29 cellular contexts compared by ENCODE assay signal in genomic region chr2:204590063-204590462, GRCh38.
"Had no signal": no experiment of that assay in that cellular context is flagged by ENCODE, and none has a peak within 500 bp of the region (broad histone marks: within the 10 kb centered on the region; RNA-seq: fewer than 3 reads in every experiment).

No MANE protein-coding gene starts in this region.

- H3K9me3 ChIP-seq: testis, thoracic aorta, thyroid gland, transverse colon, upper lobe of right lung, uterus, vagina had no signal

- H3K4me3 Mint-ChIP-seq: stimulated activated effector memory CD8-positive, alpha-beta T cell treated with anti-CD3 and anti-CD28 coated beads, Interleukin-12 subunit alpha, Interleukin-12 subunit beta, amount 100 ng/mL, for 72 hours; stimulated activated memory B cell treated with anti-CD40 and anti-IgM and Interleukin-4, amounts not matched to agents 10 μg/mL and 1 μg/mL and 100 μg/mL, for 72 hours; stimulated activated naive B cell treated with anti-CD40 and anti-IgM and Interleukin-4, amounts not matched to agents 10 μg/mL and 1 μg/mL and 100 μg/mL, for 72 hours; stimulated activated naive CD8-positive, alpha-beta T cell treated with anti-CD3 and anti-CD28 coated beads, Interleukin-15, amount 100 ng/mL, for 72 hours; stimulated activated naive CD8-positive, alpha-beta T cell treated with anti-CD3 and anti-CD28 coated beads, Interleukin-15, Interleukin-2, amounts not matched to agents 100 ng/mL and 50 ng/mL, for 24 hours; type B pancreatic cell had no signal

- H3K4me1 ChIP-seq: stomach, suprapubic skin, testis, thyroid gland, tibial artery, transverse colon, upper lobe of left lung, upper lobe of right lung, uterus, vagina had no signal

- H3K27ac Mint-ChIP-seq: stimulated activated effector memory CD8-positive, alpha-beta T cell treated with anti-CD3 and anti-CD28 coated beads, Interleukin-12 subunit alpha, Interleukin-12 subunit beta, amount 100 ng/mL, for 72 hours; stimulated activated memory B cell treated with anti-CD40 and anti-IgM and Interleukin-4, amounts not matched to agents 10 μg/mL and 1 μg/mL and 100 μg/mL, for 72 hours; stimulated activated naive B cell treated with anti-CD40 and anti-IgM and Interleukin-4, amounts not matched to agents 10 μg/mL and 1 μg/mL and 100 μg/mL, for 72 hours; stimulated activated naive CD8-positive, alpha-beta T cell treated with anti-CD3 and anti-CD28 coated beads, Interleukin-15, amount 100 ng/mL, for 72 hours; stimulated activated naive CD8-positive, alpha-beta T cell treated with anti-CD3 and anti-CD28 coated beads, Interleukin-15, Interleukin-2, amounts not matched to agents 100 ng/mL and 50 ng/mL, for 24 hours; type B pancreatic cell had no signal

- FAIRE-seq: urothelium cell line had no signal

- H3K27me3 Mint-ChIP-seq: stimulated activated memory B cell treated with anti-CD40 and anti-IgM and Interleukin-4, amounts not matched to agents 10 μg/mL and 1 μg/mL and 100 μg/mL, for 72 hours; stimulated activated naive B cell treated with anti-CD40 and anti-IgM and Interleukin-4, amounts not matched to agents 10 μg/mL and 1 μg/mL and 100 μg/mL, for 72 hours; stimulated activated naive CD8-positive, alpha-beta T cell treated with anti-CD3 and anti-CD28 coated beads, Interleukin-15, amount 100 ng/mL, for 72 hours; type B pancreatic cell had no signal

- ATAC-seq: stimulated activated effector memory CD8-positive, alpha-beta T cell treated with anti-CD3 and anti-CD28 coated beads, Interleukin-12 subunit alpha, Interleukin-12 subunit beta, amount 100 ng/mL, for 72 hours; stimulated activated memory B cell treated with anti-CD40 and anti-IgM and Interleukin-4, amounts not matched to agents 10 μg/mL and 1 μg/mL and 100 μg/mL, for 72 hours; stimulated activated naive B cell treated with anti-CD40 and anti-IgM and Interleukin-4, amounts not matched to agents 10 μg/mL and 1 μg/mL and 100 μg/mL, for 72 hours; stimulated activated naive CD8-positive, alpha-beta T cell treated with anti-CD3 and anti-CD28 coated beads, Interleukin-15, amount 100 ng/mL, for 72 hours; stimulated activated naive CD8-positive, alpha-beta T cell treated with anti-CD3 and anti-CD28 coated beads, Interleukin-15, Interleukin-2, amounts not matched to agents 100 U/mL and 50 U/mL, for 24 hours; upper lobe of right lung had no signal

- H3K27ac ChIP-seq: stomach, suprapubic skin, testis, thoracic aorta, thyroid gland, tibial artery, tibial nerve, transverse colon, upper lobe of left lung, upper lobe of right lung, uterus, vagina had no signal

- DNase-seq: stimulated activated CD4-positive, alpha-beta T cell treated with anti-CD3 and anti-CD28 coated beads, Interleukin-2, amount 100 ng/mL, for 48 hours; stimulated activated CD4-positive, alpha-beta T cell treated with anti-CD3 and anti-CD28 coated beads, Interleukin-4, amount 100 ng/mL, for 1 hour; stimulated activated CD4-positive, alpha-beta T cell treated with anti-CD3 and anti-CD28 coated beads, Interleukin-4, amount 100 ng/mL, for 24 hours; stimulated activated CD4-positive, alpha-beta T cell treated with anti-CD3 and anti-CD28 coated beads, Interleukin-4, amount 100 ng/mL, for 4 hours; stimulated activated CD8-positive, alpha-beta memory T cell treated with anti-CD3 and anti-CD28 coated beads, Interleukin-4, amount 100 ng/mL, for 48 hours; stimulated activated naive B cell treated with anti-CD40 and anti-IgM and Interleukin-4, amounts not matched to agents 10 μg/mL and 1 μg/mL and 100 μg/mL, for 72 hours; stimulated activated naive CD4-positive, alpha-beta T cell; stimulated activated naive CD4-positive, alpha-beta T cell treated with Interleukin-2 at 50 U/mL for 16 hours; stimulated activated naive CD8-positive, alpha-beta T cell treated with anti-CD3 and anti-CD28 coated beads, Interleukin-15, amount 100 ng/mL, for 72 hours; stimulated activated naive CD8-positive, alpha-beta T cell treated with anti-CD3 and anti-CD28 coated beads, Interleukin-15, Interleukin-2, amounts not matched to agents 100 U/mL and 50 U/mL, for 24 hours; stomach; substantia nigra; testis; thyroid gland; tibial artery; transverse colon; trophoblast cell; upper lobe of left lung; upper lobe of right lung; uterus had no signal

- H3K36me3 Mint-ChIP-seq: stimulated activated effector memory CD8-positive, alpha-beta T cell treated with anti-CD3 and anti-CD28 coated beads, Interleukin-12 subunit alpha, Interleukin-12 subunit beta, amount 100 ng/mL, for 72 hours; stimulated activated memory B cell treated with anti-CD40 and anti-IgM and Interleukin-4, amounts not matched to agents 10 μg/mL and 1 μg/mL and 100 μg/mL, for 72 hours; stimulated activated naive B cell treated with anti-CD40 and anti-IgM and Interleukin-4, amounts not matched to agents 10 μg/mL and 1 μg/mL and 100 μg/mL, for 72 hours had no signal

- H3K4me3 ChIP-seq: stomach, suprapubic skin, testis, thoracic aorta, thyroid gland, tibial artery, tibial nerve, transverse colon, upper lobe of left lung, upper lobe of right lung, uterus, vagina had no signal

- H3K4me1 Mint-ChIP-seq: stimulated activated effector memory CD8-positive, alpha-beta T cell treated with anti-CD3 and anti-CD28 coated beads, Interleukin-12 subunit alpha, Interleukin-12 subunit beta, amount 100 ng/mL, for 72 hours; stimulated activated memory B cell treated with anti-CD40 and anti-IgM and Interleukin-4, amounts not matched to agents 10 μg/mL and 1 μg/mL and 100 μg/mL, for 72 hours; stimulated activated naive B cell treated with anti-CD40 and anti-IgM and Interleukin-4, amounts not matched to agents 10 μg/mL and 1 μg/mL and 100 μg/mL, for 72 hours; stimulated activated naive CD8-positive, alpha-beta T cell treated with anti-CD3 and anti-CD28 coated beads, Interleukin-15, amount 100 ng/mL, for 72 hours had no signal

- H3K36me3 ChIP-seq: stomach, suprapubic skin, thoracic aorta, thyroid gland, tibial nerve, transverse colon, upper lobe of left lung, upper lobe of right lung, uterus, vagina had no signal

- H3K27me3 ChIP-seq: stomach, suprapubic skin, testis, thyroid gland, tibial artery, tibial nerve, transverse colon, upper lobe of left lung, upper lobe of right lung, uterus, vagina had no signal
